ENCODE assay signal across 8 cellular contexts in the genomic region with DNA sequence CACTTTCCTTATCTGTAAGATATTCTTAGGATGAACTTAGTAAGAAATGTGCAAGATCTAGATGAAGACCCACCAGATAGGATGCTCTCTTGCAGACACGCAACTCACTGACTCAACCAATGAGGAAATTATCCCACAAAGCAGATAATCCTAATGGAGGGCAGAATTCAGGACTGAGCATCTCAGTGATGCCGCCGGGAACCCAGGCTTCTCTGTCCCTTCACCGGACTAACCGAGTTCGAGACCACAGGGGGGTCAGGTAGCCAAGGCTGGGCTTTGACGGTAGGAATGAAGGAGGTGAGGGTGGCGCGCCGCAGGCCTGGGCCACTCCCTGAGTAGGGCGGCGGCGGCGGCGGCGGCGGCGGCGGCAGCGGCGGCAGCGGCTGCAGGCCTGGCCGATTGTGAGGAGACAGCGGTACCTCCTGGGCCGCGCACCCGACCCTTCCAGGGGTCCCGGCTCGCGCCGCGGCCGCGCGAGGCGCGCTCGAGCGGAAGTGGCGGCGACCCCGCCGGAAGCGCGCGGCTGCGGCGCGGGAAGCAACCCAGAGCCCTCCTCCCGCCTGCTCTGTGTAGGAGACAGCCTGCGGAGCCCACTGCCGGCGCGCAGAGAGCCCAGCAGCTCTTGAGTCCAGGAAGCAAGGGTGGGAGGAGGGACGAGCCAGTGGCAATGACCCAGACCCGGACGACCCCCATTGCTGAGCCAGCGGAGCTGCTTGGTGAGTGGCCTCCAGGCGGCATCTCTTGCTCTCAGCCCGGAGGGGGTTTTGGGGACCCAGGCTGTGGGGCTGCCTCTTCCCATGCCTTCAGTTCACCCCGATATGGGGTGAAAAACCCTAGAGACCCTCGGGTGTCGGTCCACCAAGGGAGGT. TPM values are rescaled to one million over a fixed set of nuclear protein-coding genes. Genes with fewer than 3 reads are reported as not detected.
A peak's percentile ranks its signal among the peaks of the same experiment; 100 is the strongest.
DNase-seq lines count a peak whose midpoint lies in the region; ATAC-seq and TF ChIP-seq lines count a peak whose summit lies in the region.

A gene with protein sequence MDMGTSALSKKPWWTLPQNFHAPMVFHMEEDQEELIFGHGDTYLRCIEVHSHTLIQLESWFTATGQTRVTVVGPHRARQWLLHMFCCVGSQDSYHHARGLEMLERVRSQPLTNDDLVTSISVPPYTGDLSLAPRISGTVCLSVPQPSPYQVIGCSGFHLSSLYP (minus strand): TSS at position 496 of the 869 bp plus-strand sequence. CDS start 20,679 bp downstream, outside the sequence.

- ATAC-seq in GM21717 (IDR thresholded peaks at IDR 0.05; ENCODE audit: unreplicated experiment): peak; percentile 96
- ATAC-seq in sciatic nerve: peak; percentile 79

- H3K27me3 ChIP-seq in KMS-11 (ENCODE audit: insufficient read depth, low read depth) (no peaks in the 10 kb centered on the region), SK-N-SH (ENCODE audit: insufficient read depth) (no peaks in the 10 kb centered on the region), adipocyte (replicated peaks; ENCODE audit: control insufficient read depth, insufficient read depth, low read length) (no peaks in the 10 kb centered on the region), hepatocyte (no peaks in the 10 kb centered on the region)

- WGBS in SK-N-SH (ENCODE audit: low lambda C conversion rate): 1% methylated on average over 6 of the region's 63 CpGs
- WGBS in hepatocyte (ENCODE audit: low lambda C conversion rate, missing lambda C conversion rate): 10% methylated on average over 33 of the region's 63 CpGs

- H3K4me1 ChIP-seq in KMS-11 (ENCODE audit: low read depth, poor library complexity, severe bottlenecking): peaks cover 8% of the 10 kb centered on the region
- H3K4me1 ChIP-seq in SK-N-SH (ENCODE audit: control insufficient read depth in 1 of 2, insufficient read depth in 2 of 2, low read depth in 1 of 2, low read length in 1 of 2): peaks cover 0 to 9% of the 10 kb centered on the region in 2 experiments; a peak in 2 of 4 replicates
- peaks cover 17% of the 10 kb centered on the region for H3K4me1 ChIP-seq in adipocyte (ENCODE audit: control insufficient read depth, insufficient read depth, low read length)
- H3K4me1 ChIP-seq in hepatocyte (ENCODE audit: insufficient read depth): peaks cover 11% of the 10 kb centered on the region

- H2AFZ ChIP-seq in KMS-11 (ENCODE audit: low read depth) (peak within 1 kb of the TSS; percentile 79), SK-N-SH (ENCODE audit: low read depth) (peak within 1 kb of the TSS; percentile 89), hepatocyte (peak within 1 kb of the TSS; percentile 96)

- CTCF ChIA-PET in SK-N-SH (lab: Yijun Ruan, JAX): interaction anchor here (1.0 to 1.1 kb wide), 2 partner anchors 64 to 646 kb away, joined by 3 to 5 read pairs; no protein-coding TSS in a partner anchor

- intact Hi-C loops in sciatic nerve (cut with DNase I): no loop called here

- TF ChIP-seq EP300 in SK-N-SH (IDR thresholded peaks at IDR 0.05; ENCODE audit: borderline replicate concordance in 1 of 2, low read depth in 1 of 2, low read length in 1 of 2): no peak

- no peaks in the 10 kb centered on the region for H4K20me1 ChIP-seq in KMS-11 (ENCODE audit: insufficient read depth)
- H4K20me1 ChIP-seq in SK-N-SH (ENCODE audit: insufficient read depth): no peaks in the 10 kb centered on the region
- no peaks in the 10 kb centered on the region for H4K20me1 ChIP-seq in hepatocyte (ENCODE audit: insufficient read depth, poor library complexity, severe bottlenecking)

- POLR2A ChIA-PET in SK-N-SH (lab: Yijun Ruan, JAX): interaction anchor here (1.0 kb wide), 1 partner anchor 43 kb away, joined by 3 read pairs; no protein-coding TSS in a partner anchor

- no peaks in the 10 kb centered on the region for H3K36me3 ChIP-seq in KMS-11 (ENCODE audit: insufficient read depth)
- no peaks in the 10 kb centered on the region for H3K36me3 ChIP-seq in SK-N-SH (replicated peaks in 1 of 2; ENCODE audit: control insufficient read depth in 1 of 2, insufficient read depth in 2 of 2, low read length in 1 of 2)
- H3K36me3 ChIP-seq in adipocyte (ENCODE audit: control insufficient read depth, insufficient read depth, low read length, severe bottlenecking): no peaks in the 10 kb centered on the region
- no peaks in the 10 kb centered on the region for H3K36me3 ChIP-seq in hepatocyte (replicated peaks; ENCODE audit: insufficient read depth, low read depth)

- H3K4me2 ChIP-seq in KMS-11 (peak within 1 kb of the TSS; percentile 79), SK-N-SH (peak within 1 kb of the TSS; percentile 94), hepatocyte (peak within 1 kb of the TSS; percentile 98)

- H3K9ac ChIP-seq in KMS-11 (peak within 1 kb of the TSS; percentile 61), SK-N-SH (peak within 1 kb of the TSS; percentile 72), adipocyte (ENCODE audit: low read length) (peak within 1 kb of the TSS; percentile 87)

- H3K9me3 ChIP-seq in SK-N-SH (no peaks in the 10 kb centered on the region), adipocyte (ENCODE audit: control insufficient read depth, low read length) (no peaks in the 10 kb centered on the region), hepatocyte (ENCODE audit: low read depth) (no peaks in the 10 kb centered on the region)

- H3K79me2 ChIP-seq in KMS-11 (ENCODE audit: insufficient read depth, low read depth) (no peaks in the 10 kb centered on the region), SK-N-SH (ENCODE audit: insufficient read depth) (peaks cover 12% of the 10 kb centered on the region; the same call in 1 of the 2 replicates), hepatocyte (no peaks in the 10 kb centered on the region)

- H3K9me2 ChIP-seq in SK-N-SH: no peaks in the 10 kb centered on the region
- no peaks in the 10 kb centered on the region for H3K9me2 ChIP-seq in hepatocyte (replicated peaks; ENCODE audit: insufficient read depth)

- H3F3A ChIP-seq in SK-N-SH (replicated peaks; ENCODE audit: insufficient read depth): peaks cover 6% of the 10 kb centered on the region

- no peak for TF ChIP-seq RAD21 in SK-N-SH (IDR thresholded peaks at IDR 0.05; ENCODE audit: low read length)

- H3K4me3 ChIP-seq in KMS-11 (IDR thresholded peaks at IDR 0.05; ENCODE audit: insufficient read depth, low read depth, low read length): no peak within 1 kb of the TSS
- H3K4me3 ChIP-seq in SK-N-SH (ENCODE audit: low read depth in 2 of 2, low read length in 1 of 2): peak within 1 kb of the TSS; percentile 70 to 82
- H3K4me3 ChIP-seq in adipocyte (ENCODE audit: low read length): peak within 1 kb of the TSS; percentile 94
- H3K4me3 ChIP-seq in hepatocyte: peak within 1 kb of the TSS; percentile 51

- no peak for TF ChIP-seq CTCF in KMS-11 (conservative IDR thresholded peaks at IDR 0.05; ENCODE audit: low read depth, low read length)
- no peak for TF ChIP-seq CTCF in SK-N-SH (IDR thresholded peaks at IDR 0.05)
- peak; percentile 8 for TF ChIP-seq CTCF in hepatocyte (IDR thresholded peaks at IDR 0.05; ENCODE audit: poor library complexity)

- peak; percentile 73 for DNase-seq in GDM1 (lab: John Stamatoyannopoulos, UW)
- DNase-seq in SK-N-SH: peak; percentile 93
- peak; percentile 65 for DNase-seq in adipocyte (ENCODE audit: low read depth)
- DNase-seq in hepatocyte (ENCODE audit: low spot score): peak; percentile 71
- peak; percentile 60 for DNase-seq in sciatic nerve (ENCODE audit: low spot score)
- DNase-seq in HuH-7.5 (ENCODE audit: low spot score): no peak

- peak within 1 kb of the TSS; percentile 13; the same call in 1 of the 2 replicates for H3K27ac ChIP-seq in KMS-11
- H3K27ac ChIP-seq in SK-N-SH (ENCODE audit: low read depth in 2 of 2, low read length in 1 of 2): peak within 1 kb of the TSS; percentile 2 to 62; a peak in 2 of 4 replicates
- peak within 1 kb of the TSS; percentile 69 for H3K27ac ChIP-seq in hepatocyte

TF ChIP-seq in SK-N-SH, 30 proteins besides CTCF, POLR2A, EP300 and RAD21:
- TF ChIP-seq GABPA (IDR thresholded peaks at IDR 0.05; ENCODE audit: low read depth): peak; percentile 80
- TF ChIP-seq, protein P1, sequence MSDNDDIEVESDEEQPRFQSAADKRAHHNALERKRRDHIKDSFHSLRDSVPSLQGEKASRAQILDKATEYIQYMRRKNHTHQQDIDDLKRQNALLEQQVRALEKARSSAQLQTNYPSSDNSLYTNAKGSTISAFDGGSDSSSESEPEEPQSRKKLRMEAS (IDR thresholded peaks at IDR 0.05; ENCODE audit: low read depth): peak; percentile 75; the same call in 1 of the 2 replicates
- no peak for TF ChIP-seq EZH2phosphoT487 (IDR thresholded peaks at IDR 0.05; ENCODE audit: borderline replicate concordance, low read depth)
- TF ChIP-seq, protein P2, sequence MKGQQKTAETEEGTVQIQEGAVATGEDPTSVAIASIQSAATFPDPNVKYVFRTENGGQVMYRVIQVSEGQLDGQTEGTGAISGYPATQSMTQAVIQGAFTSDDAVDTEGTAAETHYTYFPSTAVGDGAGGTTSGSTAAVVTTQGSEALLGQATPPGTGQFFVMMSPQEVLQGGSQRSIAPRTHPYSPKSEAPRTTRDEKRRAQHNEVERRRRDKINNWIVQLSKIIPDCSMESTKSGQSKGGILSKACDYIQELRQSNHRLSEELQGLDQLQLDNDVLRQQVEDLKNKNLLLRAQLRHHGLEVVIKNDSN (IDR thresholded peaks at IDR 0.05; ENCODE audit: borderline replicate concordance, low read depth): no peak
- TF ChIP-seq MEF2A (IDR thresholded peaks at IDR 0.05; ENCODE audit: borderline replicate concordance, low read depth): no peak
- no peak for TF ChIP-seq TCF12 (IDR thresholded peaks at IDR 0.05)
- TF ChIP-seq YY1 (IDR thresholded peaks at IDR 0.05; ENCODE audit: low read depth): 0 out of 2 replicates have a peak, but pooled peaks have one; percentile 47
- TF ChIP-seq POLR2AphosphoS5 (IDR thresholded peaks at IDR 0.05; ENCODE audit: low read depth, low read length): peak; percentile 45
- 0 out of 2 replicates have a peak, but pooled peaks have one; percentile 7 for TF ChIP-seq MXI1 (IDR thresholded peaks at IDR 0.05; ENCODE audit: low read depth, low read length)
- TF ChIP-seq NRF1 (IDR thresholded peaks at IDR 0.05; ENCODE audit: low read depth, low read length): no peak
- 0 out of 2 replicates have a peak, but pooled peaks have one; percentile 59 for TF ChIP-seq TAF1 (IDR thresholded peaks at IDR 0.05; ENCODE audit: borderline replicate concordance, low read depth, low read length)

RNA-seq across cellular contexts. Expression of the gene that starts here (rescaled TPM):
- polyA plus RNA-seq in SK-N-SH (2012; rRNA removed) (6.0 and 6.6 TPM in 2 replicates), hepatocyte (5.5 and 7.3 TPM in 2 replicates)
- polyA plus RNA-seq in SK-N-SH (2012; cell fraction: cytosol; rRNA removed): 5.0 TPM in 2 replicates
- polyA plus RNA-seq in SK-N-SH (2012; cell fraction: nucleus; rRNA removed): 9.7 and 10.2 TPM in 2 replicates
- total RNA-seq in hepatocyte (4.3 and 6.9 TPM in 2 replicates), sciatic nerve (2.0 TPM)

Comparison
In these comparisons a context has a peak if more than half of its experiments do, and no peak if none do; other contexts are left out.
1. H3K27ac ChIP-seq: peak in every context shown above with its lines; median percentile 69 in hepatocyte; 32 in SK-N-SH; 13 in KMS-11.